8 cellular contexts compared by ENCODE assay signal in the genomic region with DNA sequence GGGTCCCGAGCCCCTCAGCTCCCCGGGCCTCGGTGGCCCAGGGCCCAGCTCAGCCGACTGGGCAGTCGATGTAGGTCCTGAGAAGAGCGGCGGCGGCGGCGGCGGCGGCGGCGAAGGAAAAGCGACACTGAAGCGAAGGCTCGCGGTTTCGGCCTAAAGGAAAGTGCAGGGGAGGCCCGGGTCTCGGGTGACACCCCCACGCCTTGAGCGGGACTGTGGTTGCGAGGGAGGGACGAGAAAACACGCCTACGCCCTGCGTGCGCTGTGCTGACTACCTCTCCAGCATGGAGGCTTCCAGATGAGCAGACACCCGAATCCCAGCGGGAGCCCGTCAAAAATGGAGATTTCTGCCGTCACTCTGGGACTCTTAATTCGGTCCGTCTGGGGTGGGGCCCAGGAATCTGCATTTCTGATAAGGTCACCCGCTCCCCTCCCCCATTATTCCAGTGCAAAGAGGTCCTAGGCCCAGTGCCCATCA.
DNase-seq lines count a peak whose midpoint lies in the region; ATAC-seq lines count a peak whose summit lies in the region.

No MANE protein-coding gene starts in this region.

- peaks cover 0 to 3% of the 10 kb centered on the region in 2 donors for H3K9me3 ChIP-seq in mucosa of rectum (ENCODE audit: control insufficient read depth in 2 of 2, low read length in 2 of 2)

- H3K4me1 ChIP-seq in mucosa of rectum (ENCODE audit: control insufficient read depth in 2 of 2, insufficient read depth in 2 of 2, low read length in 2 of 2): peaks cover 9 to 18% of the 10 kb centered on the region in 2 donors

- H3K27ac ChIP-seq in epithelial cell of prostate (peak overlapping the region; percentile 86), mucosa of rectum (ENCODE audit: low read depth in 2 of 2, low read length in 2 of 2) (peak overlapping the region; percentile 95 to 96)

- ATAC-seq in GM19351 (IDR thresholded peaks at IDR 0.05; ENCODE audit: unreplicated experiment) (peak; percentile 20), HG03520 (IDR thresholded peaks at IDR 0.05; ENCODE audit: unreplicated experiment) (peak; percentile 14)

- no peaks in the 10 kb centered on the region for H3K36me3 ChIP-seq in mucosa of rectum (ENCODE audit: control insufficient read depth in 2 of 2, insufficient read depth in 2 of 2, low read length in 2 of 2)

- peak overlapping the region; percentile 93 to 96 for H3K9ac ChIP-seq in mucosa of rectum (ENCODE audit: low read depth in 1 of 2, low read length in 2 of 2)

- H3K4me3 ChIP-seq in mucosa of rectum (ENCODE audit: low read length in 2 of 2): peak overlapping the region; percentile 89 to 99

- DNase-seq in C1 segment of cervical spinal cord (lab: John Stamatoyannopoulos, UW) (peak in 12 of 14 donors; percentile 48 to 79 (median 70)), NOMO-1 (lab: John Stamatoyannopoulos, UW; ENCODE audit: unreplicated experiment in 2 of 2) (peak; percentile 49 to 55), epithelial cell of prostate (ENCODE audit: low read depth, low spot score) (no peak)
- peak; percentile 78 for DNase-seq in activated CD8-positive, alpha-beta memory T cell treated with anti-CD3 and anti-CD28 coated beads, Interleukin-2, amount 50 U/mL, for 4 hours
- DNase-seq in stimulated activated CD8-positive, alpha-beta memory T cell treated with anti-CD3 and anti-CD28 coated beads, Interleukin-4, amount 100 ng/mL, for 48 hours: peak; percentile 70

- no peaks in the 10 kb centered on the region for H3K27me3 ChIP-seq in mucosa of rectum (ENCODE audit: control insufficient read depth in 2 of 2, insufficient read depth in 2 of 2, low read length in 2 of 2)
